Comparison of ENCODE assay signal across 16 cellular contexts in genomic region chr4:111678466-111678865, GRCh38.
DNase-seq lines count a peak whose midpoint lies in the region; TF ChIP-seq lines count a peak whose summit lies in the region.
"Had no signal": no experiment of that assay in that cellular context is flagged by ENCODE, and none has a peak within 500 bp of the region (broad histone marks: within the 10 kb centered on the region; RNA-seq: fewer than 3 reads in every experiment).

No MANE protein-coding gene starts in this region.

- no peak overlapping the region for H3K9ac ChIP-seq in endodermal cell (ENCODE audit: extremely low read depth, low read length, poor library complexity, severe bottlenecking)
- H3K9ac ChIP-seq in mesendoderm (ENCODE audit: low read length): no peak overlapping the region

- H2BK15ac ChIP-seq in mesendoderm (replicated peaks; ENCODE audit: low read depth): no peak overlapping the region

- H3K27ac Mint-ChIP-seq in endodermal cell (peak overlapping the region; percentile 12), osteocyte (ENCODE audit: unreplicated experiment) (no peak overlapping the region)
- H3K27ac Mint-ChIP-seq in activated T-helper 2 cell treated with anti-CD3 and anti-CD28 coated beads, Interferon-gamma antibody, Interleukin-2, Interleukin-4, amounts not matched to agents 10 μg/mL and 5 μg/mL and 100 μg/mL, durations not matched to agents 14 hours and 24 hours and 36 hours: no peak overlapping the region
- H3K27ac Mint-ChIP-seq: activated B cell treated with CpG ODN at 0.5 μM for 24 hours; activated naive CD8-positive, alpha-beta T cell treated with anti-CD3 and anti-CD28 coated beads, Interleukin-2, amount 10 ng/mL, durations not matched to agents 7 days and 5 days; CD4-positive, alpha-beta memory T cell; stimulated activated naive B cell treated with anti-CD40 and anti-IgM and Interleukin-4, amounts not matched to agents 10 μg/mL and 1 μg/mL and 100 μg/mL, for 72 hours had no signal

- no peak overlapping the region for H3K4ac ChIP-seq in mesendoderm (ENCODE audit: low read depth, low read length)

- no peak for TF ChIP-seq POLR2A in ovary (IDR thresholded peaks at IDR 0.05)

- H3K27me3 ChIP-seq in endodermal cell (ENCODE audit: control insufficient read depth, insufficient read depth, low read length, poor library complexity, severe bottlenecking) (no peaks in the 10 kb centered on the region), mesendoderm (ENCODE audit: insufficient read depth, low read length, poor library complexity) (no peaks in the 10 kb centered on the region), ovary (no peaks in the 10 kb centered on the region)

- H3K36me3 ChIP-seq in endodermal cell (ENCODE audit: control insufficient read depth, insufficient read depth, low read length): no peaks in the 10 kb centered on the region
- H3K36me3 ChIP-seq in mesendoderm (ENCODE audit: control insufficient read depth, insufficient read depth, low read length): no peaks in the 10 kb centered on the region
- H3K36me3 ChIP-seq in ovary: no peaks in the 10 kb centered on the region

- TF ChIP-seq CTCF in endodermal cell (conservative IDR thresholded peaks at IDR 0.05) (no peak), ovary (IDR thresholded peaks at IDR 0.05) (no peak), osteocyte (IDR thresholded peaks at IDR 0.05) (no peak)

- peaks cover 17% of the 10 kb centered on the region for H3K4me1 Mint-ChIP-seq in endodermal cell
- H3K4me1 Mint-ChIP-seq in osteocyte (ENCODE audit: unreplicated experiment): no peaks in the 10 kb centered on the region
- H3K4me1 Mint-ChIP-seq in activated T-helper 2 cell treated with anti-CD3 and anti-CD28 coated beads, Interferon-gamma antibody, Interleukin-2, Interleukin-4, amounts not matched to agents 10 μg/mL and 5 μg/mL and 100 μg/mL, durations not matched to agents 14 hours and 24 hours and 36 hours (ENCODE audit: low read depth): no peaks in the 10 kb centered on the region
- H3K4me1 Mint-ChIP-seq: activated B cell treated with CpG ODN at 0.5 μM for 24 hours; activated naive CD8-positive, alpha-beta T cell treated with anti-CD3 and anti-CD28 coated beads, Interleukin-2, amount 10 ng/mL, durations not matched to agents 7 days and 5 days; CD4-positive, alpha-beta memory T cell; stimulated activated naive B cell treated with anti-CD40 and anti-IgM and Interleukin-4, amounts not matched to agents 10 μg/mL and 1 μg/mL and 100 μg/mL, for 72 hours had no signal

- H3K27ac ChIP-seq in endodermal cell (ENCODE audit: low read depth, low read length) (no peak overlapping the region), mesendoderm (ENCODE audit: low read depth, low read length) (peak overlapping the region; percentile 69), ovary (no peak overlapping the region)

- peak overlapping the region; percentile 92 for H3K18ac ChIP-seq in mesendoderm (ENCODE audit: low read length)

- H3K4me3 ChIP-seq in endodermal cell (ENCODE audit: low read length) (no peak overlapping the region), mesendoderm (ENCODE audit: low read length) (no peak overlapping the region), ovary (no peak overlapping the region)

- peaks cover 10% of the 10 kb centered on the region for H3K4me1 ChIP-seq in endodermal cell (ENCODE audit: control insufficient read depth, insufficient read depth, low read length)
- peaks cover 8% of the 10 kb centered on the region for H3K4me1 ChIP-seq in mesendoderm (ENCODE audit: control insufficient read depth, low read depth, low read length)
- H3K4me1 ChIP-seq in ovary (ENCODE audit: insufficient read depth): no peaks in the 10 kb centered on the region

- H3K23ac ChIP-seq in mesendoderm (ENCODE audit: low read length): no peak overlapping the region

- peaks cover 3% of the 10 kb centered on the region for H3K36me3 Mint-ChIP-seq in endodermal cell (ENCODE audit: low read depth)
- H3K36me3 Mint-ChIP-seq in osteocyte (ENCODE audit: unreplicated experiment): no peaks in the 10 kb centered on the region
- no peaks in the 10 kb centered on the region for H3K36me3 Mint-ChIP-seq in activated T-helper 2 cell treated with anti-CD3 and anti-CD28 coated beads, Interferon-gamma antibody, Interleukin-2, Interleukin-4, amounts not matched to agents 10 μg/mL and 5 μg/mL and 100 μg/mL, durations not matched to agents 14 hours and 24 hours and 36 hours (ENCODE audit: low read depth)
- H3K36me3 Mint-ChIP-seq: activated naive CD8-positive, alpha-beta T cell treated with anti-CD3 and anti-CD28 coated beads, Interleukin-2, amount 10 ng/mL, durations not matched to agents 7 days and 5 days; CD4-positive, alpha-beta memory T cell; stimulated activated naive B cell treated with anti-CD40 and anti-IgM and Interleukin-4, amounts not matched to agents 10 μg/mL and 1 μg/mL and 100 μg/mL, for 72 hours had no signal

- intact Hi-C loops in ovary (cut with DNase I): no loop called here
- intact Hi-C loops in activated T-helper 2 cell treated with anti-CD3 and anti-CD28 coated beads, Interferon-gamma antibody, Interleukin-2, Interleukin-4, amounts not matched to agents 10 μg/mL and 5 μg/mL and 100 μg/mL, durations not matched to agents 14 hours and 24 hours and 36 hours (cut with micrococcal nuclease): no loop called here

- DNase-seq in COR-L47 (lab: John Stamatoyannopoulos, UW) (peak; percentile 34), NCI-H526 treated with DMSO at 0.1 percent for 48 hours (lab: John Stamatoyannopoulos, UW) (peak; percentile 7), endodermal cell (no peak), mesendoderm (peak; percentile 85), ovary (no peak), NOMO-1 treated with dmso at 0.1 percent for 144 hours (lab: John Stamatoyannopoulos, UW; ENCODE audit: unreplicated experiment) (no peak), osteocyte (ENCODE audit: extremely low spot score, unreplicated experiment) (no peak)
- DNase-seq in activated T-helper 2 cell treated with anti-CD3 and anti-CD28 coated beads, Interferon-gamma antibody, Interleukin-2, Interleukin-4, amounts not matched to agents 10 μg/mL and 5 μg/mL and 100 μg/mL, durations not matched to agents 14 hours and 24 hours and 36 hours (ENCODE audit: low spot score): no peak
- DNase-seq: activated B cell treated with CpG ODN at 0.5 μM for 24 hours; activated naive CD8-positive, alpha-beta T cell treated with anti-CD3 and anti-CD28 coated beads, Interleukin-2, amount 10 ng/mL, durations not matched to agents 7 days and 5 days; CD4-positive, alpha-beta memory T cell; cortex of kidney; GDM1; kidney; stimulated activated CD4-positive, alpha-beta T cell treated with anti-CD3 and anti-CD28 coated beads, Interleukin-4, amount 100 ng/mL, for 24 hours; stimulated activated naive B cell treated with anti-CD40 and anti-IgM and Interleukin-4, amounts not matched to agents 10 μg/mL and 1 μg/mL and 100 μg/mL, for 72 hours had no signal

- H4K5ac ChIP-seq in mesendoderm (ENCODE audit: low read length): no peak overlapping the region

- no peaks in the 10 kb centered on the region for H3K79me2 ChIP-seq in mesendoderm (ENCODE audit: control insufficient read depth, insufficient read depth, low read length)

- no peak overlapping the region for H4K8ac ChIP-seq in mesendoderm (ENCODE audit: low read depth, low read length)

- H3K9me3 Mint-ChIP-seq in endodermal cell: peaks cover 3% of the 10 kb centered on the region
- H3K9me3 Mint-ChIP-seq in osteocyte (ENCODE audit: unreplicated experiment): no peaks in the 10 kb centered on the region
- H3K9me3 Mint-ChIP-seq in activated T-helper 2 cell treated with anti-CD3 and anti-CD28 coated beads, Interferon-gamma antibody, Interleukin-2, Interleukin-4, amounts not matched to agents 10 μg/mL and 5 μg/mL and 100 μg/mL, durations not matched to agents 14 hours and 24 hours and 36 hours: no peaks in the 10 kb centered on the region
- H3K9me3 Mint-ChIP-seq: activated B cell treated with CpG ODN at 0.5 μM for 24 hours; activated naive CD8-positive, alpha-beta T cell treated with anti-CD3 and anti-CD28 coated beads, Interleukin-2, amount 10 ng/mL, durations not matched to agents 7 days and 5 days; stimulated activated naive B cell treated with anti-CD40 and anti-IgM and Interleukin-4, amounts not matched to agents 10 μg/mL and 1 μg/mL and 100 μg/mL, for 72 hours had no signal

- no peak overlapping the region for H3K4me2 ChIP-seq in mesendoderm (ENCODE audit: low read length)

- H3K79me1 ChIP-seq in mesendoderm (ENCODE audit: low read length): no peaks in the 10 kb centered on the region

- H2BK5ac ChIP-seq in mesendoderm (ENCODE audit: low read length): no peak overlapping the region

- no peak for TF ChIP-seq EP300 in ovary (IDR thresholded peaks at IDR 0.05)

- H2AK5ac ChIP-seq in mesendoderm (ENCODE audit: low read length): no peak overlapping the region

- WGBS in endodermal cell (ENCODE audit: insufficient coverage in 1 of 2, insufficient read length in 1 of 2), 2 experiments: 100% methylated on average over 1 of the region's 1 CpG; no CpG with 5 or more reads in 1 of the 2 experiments
- WGBS in mesendoderm (ENCODE audit: extremely low coverage, insufficient coverage, low lambda C conversion rate): no CpG with 5 or more reads among the region's 1 CpG
- WGBS in ovary, 3 donors: 46 to 63% (median 58%) methylated on average over 1 of the region's 1 CpG

- H3K56ac ChIP-seq in mesendoderm (ENCODE audit: low read length): no peak overlapping the region

- H2BK120ac ChIP-seq in mesendoderm (ENCODE audit: low read depth, low read length): no peak overlapping the region

- no peaks in the 10 kb centered on the region for H3K9me3 ChIP-seq in endodermal cell (ENCODE audit: control insufficient read depth, low read length)
- no peaks in the 10 kb centered on the region for H3K9me3 ChIP-seq in ovary

- H3K4me3 Mint-ChIP-seq in endodermal cell: no peak overlapping the region
- no peak overlapping the region for H3K4me3 Mint-ChIP-seq in osteocyte (ENCODE audit: unreplicated experiment)
- no peak overlapping the region for H3K4me3 Mint-ChIP-seq in activated T-helper 2 cell treated with anti-CD3 and anti-CD28 coated beads, Interferon-gamma antibody, Interleukin-2, Interleukin-4, amounts not matched to agents 10 μg/mL and 5 μg/mL and 100 μg/mL, durations not matched to agents 14 hours and 24 hours and 36 hours (ENCODE audit: low read depth)
- H3K4me3 Mint-ChIP-seq: activated B cell treated with CpG ODN at 0.5 μM for 24 hours; activated naive CD8-positive, alpha-beta T cell treated with anti-CD3 and anti-CD28 coated beads, Interleukin-2, amount 10 ng/mL, durations not matched to agents 7 days and 5 days; CD4-positive, alpha-beta memory T cell; stimulated activated naive B cell treated with anti-CD40 and anti-IgM and Interleukin-4, amounts not matched to agents 10 μg/mL and 1 μg/mL and 100 μg/mL, for 72 hours had no signal

- H3K27me3 Mint-ChIP-seq in endodermal cell (ENCODE audit: insufficient read depth): no peaks in the 10 kb centered on the region
- H3K27me3 Mint-ChIP-seq in osteocyte (ENCODE audit: unreplicated experiment): no peaks in the 10 kb centered on the region
- H3K27me3 Mint-ChIP-seq in activated T-helper 2 cell treated with anti-CD3 and anti-CD28 coated beads, Interferon-gamma antibody, Interleukin-2, Interleukin-4, amounts not matched to agents 10 μg/mL and 5 μg/mL and 100 μg/mL, durations not matched to agents 14 hours and 24 hours and 36 hours (ENCODE audit: low read depth): no peaks in the 10 kb centered on the region
- H3K27me3 Mint-ChIP-seq: activated B cell treated with CpG ODN at 0.5 μM for 24 hours; activated naive CD8-positive, alpha-beta T cell treated with anti-CD3 and anti-CD28 coated beads, Interleukin-2, amount 10 ng/mL, durations not matched to agents 7 days and 5 days; CD4-positive, alpha-beta memory T cell; stimulated activated naive B cell treated with anti-CD40 and anti-IgM and Interleukin-4, amounts not matched to agents 10 μg/mL and 1 μg/mL and 100 μg/mL, for 72 hours had no signal

Comparison
In these comparisons a context has a peak if more than half of its experiments do, and no peak if none do; other contexts are left out.
1. DNase-seq: peak in COR-L47 (single experiment), NCI-H526 treated with DMSO at 0.1 percent for 48 hours (single experiment) and mesendoderm (single experiment); none in endodermal cell (single experiment), ovary (0 of 5), NOMO-1 treated with dmso at 0.1 percent for 144 hours (single experiment), osteocyte (single experiment) and activated T-helper 2 cell treated with anti-CD3 and anti-CD28 coated beads, Interferon-gamma antibody, Interleukin-2, Interleukin-4, amounts not matched to agents 10 μg/mL and 5 μg/mL and 100 μg/mL, durations not matched to agents 14 hours and 24 hours and 36 hours (single experiment).